In genomic region chr17:73155410-73156165, GRCh38 we compare ENCODE assay signal across 7 cellular contexts.
DNase-seq lines count a peak whose midpoint lies in the region; ATAC-seq lines count a peak whose summit lies in the region.

No MANE protein-coding gene starts in this region.

- H3K9ac ChIP-seq in adipocyte (ENCODE audit: low read length): peak overlapping the region; percentile 62

- ATAC-seq in GM19452 (IDR thresholded peaks at IDR 0.05; ENCODE audit: unreplicated experiment) (peak; percentile 7), HG03442 (IDR thresholded peaks at IDR 0.05; ENCODE audit: unreplicated experiment) (peak; percentile 20), HG03469 (IDR thresholded peaks at IDR 0.05; ENCODE audit: unreplicated experiment) (no peak), HG03045 (IDR thresholded peaks at IDR 0.05; ENCODE audit: unreplicated experiment) (no peak)

- H3K36me3 ChIP-seq in adipocyte (ENCODE audit: control insufficient read depth, insufficient read depth, low read length, severe bottlenecking): no peaks in the 10 kb centered on the region

- H3K4me3 ChIP-seq in adipocyte (ENCODE audit: low read length): no peak overlapping the region

- no peaks in the 10 kb centered on the region for H3K9me3 ChIP-seq in adipocyte (ENCODE audit: control insufficient read depth, low read length)

- DNase-seq in adipocyte (ENCODE audit: low read depth) (no peak), retina (peak; percentile 68), SW 1271 (lab: John Stamatoyannopoulos, UW) (no peak)

- peaks cover 8% of the 10 kb centered on the region for H3K27me3 ChIP-seq in adipocyte (replicated peaks; ENCODE audit: control insufficient read depth, insufficient read depth, low read length)

- peaks cover 20% of the 10 kb centered on the region for H3K4me1 ChIP-seq in adipocyte (ENCODE audit: control insufficient read depth, insufficient read depth, low read length)

Comparison
In these comparisons a context has a peak if more than half of its experiments do, and no peak if none do; other contexts are left out.
1. ATAC-seq: peak in GM19452 (single experiment) and HG03442 (single experiment); none in HG03469 (single experiment) and HG03045 (single experiment).